ENCODE assay signal across 17 cellular contexts in genomic region chr4:117420966-117421365, GRCh38.
A peak's percentile ranks its signal among the peaks of the same experiment; 100 is the strongest.
DNase-seq lines count a peak whose midpoint lies in the region; TF ChIP-seq lines count a peak whose summit lies in the region.
"Had no signal": no experiment of that assay in that cellular context is flagged by ENCODE, and none has a peak within 500 bp of the region (broad histone marks: within the 10 kb centered on the region; RNA-seq: fewer than 3 reads in every experiment).

No MANE protein-coding gene starts in this region.

- H2BK120ac ChIP-seq in trophoblast cell (ENCODE audit: insufficient read depth, low read length, poor library complexity) = no peak overlapping the region

- no peak overlapping the region for H3K14ac ChIP-seq in trophoblast cell (ENCODE audit: low read length)

- H2AFZ ChIP-seq in trophoblast cell (ENCODE audit: insufficient read depth, low read length, poor library complexity) = no peak overlapping the region
- H2AFZ ChIP-seq: GM23248 had no signal

- no peak for TF ChIP-seq CTCF in VCaP (conservative IDR thresholded peaks at IDR 0.05)
- no peak for TF ChIP-seq CTCF in GM13976 (IDR thresholded peaks at IDR 0.05; ENCODE audit: borderline replicate concordance, control extremely low read depth, extremely low read depth, insufficient read depth, missing control alignments)
- TF ChIP-seq CTCF in brain microvascular endothelial cell (IDR thresholded peaks at IDR 0.05; ENCODE audit: low read depth, low read length, missing control alignments) = no peak

- H4K12ac ChIP-seq in trophoblast cell (ENCODE audit: low read depth, low read length) = no peak overlapping the region

- H3K27me3 ChIP-seq in trophoblast cell (ENCODE audit: insufficient read depth, low read length) = no peaks in the 10 kb centered on the region
- no peaks in the 10 kb centered on the region for H3K27me3 ChIP-seq in brain microvascular endothelial cell (replicated peaks)

- H3K36me3 ChIP-seq in trophoblast cell (ENCODE audit: control insufficient read depth in 1 of 2, insufficient read depth in 2 of 2, low read length in 2 of 2) (no peaks in the 10 kb centered on the region), brain microvascular endothelial cell (replicated peaks) (no peaks in the 10 kb centered on the region)

- H3K4ac ChIP-seq in trophoblast cell (ENCODE audit: low read depth, low read length) = no peak overlapping the region

- no peaks in the 10 kb centered on the region for H3K79me2 ChIP-seq in trophoblast cell (ENCODE audit: control insufficient read depth, insufficient read depth, low read length, poor library complexity)

- H4K8ac ChIP-seq in trophoblast cell (ENCODE audit: low read depth, low read length) = no peak overlapping the region

- H2BK5ac ChIP-seq in trophoblast cell (ENCODE audit: low read depth, low read length, poor library complexity) = no peak overlapping the region

- DNase-seq in left kidney (ENCODE audit: low read depth, low spot score) (peak; percentile 16), trophoblast cell (peak; percentile 40 to 63), NCI-H2029 (lab: John Stamatoyannopoulos, UW) (no peak), GM13976 (ENCODE audit: low spot score) (no peak), brain microvascular endothelial cell (no peak)
- DNase-seq: 8988T; C1 segment of cervical spinal cord; Calu3; CD4-positive, alpha-beta memory T cell; COR-L47; DMS53; DMS79 treated with DMSO at 0.1 percent for 48 hours; GF-D8; GM23248; H7; HCEC 1CT had no signal

- in situ Hi-C loops in GM13976 (cut with MboI; ENCODE audit: low sequenced_read_pairs, unreplicated experiment) (no loop called here), brain microvascular endothelial cell (cut with HindIII; ENCODE audit: low pct_ligation_motif_present, low sequenced_read_pairs) (no loop called here)

- WGBS in trophoblast cell (ENCODE audit: extremely low coverage, insufficient coverage, insufficient read length) = no CpG with 5 or more reads among the region's 1 CpG

- no peak overlapping the region for H2AK5ac ChIP-seq in trophoblast cell (ENCODE audit: low read length)

- H2BK12ac ChIP-seq in trophoblast cell (ENCODE audit: low read length) = no peak overlapping the region

- no peaks in the 10 kb centered on the region for H3K79me1 ChIP-seq in trophoblast cell (ENCODE audit: low read length)

- no peaks in the 10 kb centered on the region for H3K4me1 ChIP-seq in trophoblast cell (ENCODE audit: control insufficient read depth in 1 of 2, insufficient read depth in 2 of 2, low read length in 2 of 2)

- no peaks in the 10 kb centered on the region for H3K9me3 ChIP-seq in trophoblast cell (ENCODE audit: insufficient read depth, low read depth, low read length)

- H3K23ac ChIP-seq in trophoblast cell (ENCODE audit: low read length) = no peak overlapping the region

- H3K27ac ChIP-seq in VCaP (peak overlapping the region; percentile 26; the same call in 1 of the 2 replicates), trophoblast cell (ENCODE audit: low read depth, low read length) (no peak overlapping the region), brain microvascular endothelial cell (no peak overlapping the region)
- H3K27ac ChIP-seq: GM23248 had no signal

- H3K4me2 ChIP-seq in trophoblast cell (ENCODE audit: low read length) = no peak overlapping the region

- H4K91ac ChIP-seq in trophoblast cell (ENCODE audit: low read depth, low read length) = no peak overlapping the region

- no peak overlapping the region for H3K9ac ChIP-seq in trophoblast cell (ENCODE audit: low read length)
- H3K9ac ChIP-seq: GM23248 had no signal

- no peak overlapping the region for H3K4me3 ChIP-seq in trophoblast cell (ENCODE audit: low read depth, low read length)
- no peak overlapping the region for H3K4me3 ChIP-seq in brain microvascular endothelial cell (ENCODE audit: low read depth, low read length)
- H3K4me3 ChIP-seq: GM23248 had no signal

- no peak overlapping the region for H3K18ac ChIP-seq in trophoblast cell (ENCODE audit: low read length)

Comparison
In these comparisons a context has a peak if more than half of its experiments do, and no peak if none do; other contexts are left out.
1. DNase-seq: peak in left kidney (single experiment) and trophoblast cell (2 of 2); none in NCI-H2029 (single experiment), GM13976 (single experiment) and brain microvascular endothelial cell (single experiment).